18 cellular contexts compared by ENCODE assay signal in the genomic region with DNA sequence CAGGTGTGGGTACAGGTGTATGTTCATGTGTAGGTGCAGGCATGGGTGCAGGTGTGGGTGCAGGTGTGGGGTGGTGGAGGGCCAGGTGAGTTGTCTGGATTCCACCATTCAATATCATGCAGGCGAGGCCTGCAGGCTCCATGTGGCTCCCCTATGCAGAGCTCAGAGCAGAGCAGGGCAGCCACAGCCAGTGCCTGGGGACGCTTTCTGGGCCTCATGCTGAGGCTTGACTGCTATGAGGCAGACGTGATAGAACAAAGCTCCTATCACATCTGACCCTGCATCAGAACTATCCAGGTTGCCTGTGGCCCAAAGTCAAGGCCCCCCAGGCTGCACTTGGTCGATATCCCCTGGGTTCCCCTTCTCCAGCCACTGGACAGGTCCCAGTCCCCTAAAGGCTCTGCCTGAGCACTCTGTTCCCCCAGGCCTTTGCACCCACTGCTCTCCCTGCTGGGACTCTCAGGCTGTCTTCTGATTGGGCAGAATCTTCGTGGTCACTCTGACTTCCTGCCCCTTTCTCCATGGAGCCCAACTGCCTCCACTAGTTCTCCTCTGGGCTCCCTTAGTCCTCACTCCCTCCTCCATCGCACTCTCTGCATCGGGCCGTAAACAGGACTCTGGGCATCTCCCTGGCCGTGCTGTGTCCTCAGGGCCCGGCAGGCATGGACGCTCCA.
"Had no signal": no experiment of that assay in that cellular context is flagged by ENCODE, and none has a peak within 500 bp of the region (broad histone marks: within the 10 kb centered on the region; RNA-seq: fewer than 3 reads in every experiment).

No MANE protein-coding gene starts in this region.

- H3K27me3 ChIP-seq: ascending aorta, foreskin keratinocyte, heart right ventricle, sigmoid colon, upper lobe of right lung had no signal

- H3K36me3 Mint-ChIP-seq: natural killer cell treated with Interleukin-12 subunit alpha and Interleukin-12 subunit beta and Interleukin-15 and Interleukin-18, amount 100 ng/mL, for 72 hours had no signal

- H3K27ac ChIP-seq: ascending aorta, foreskin keratinocyte, heart right ventricle, left ventricle myocardium inferior, sigmoid colon, upper lobe of right lung had no signal

- H3K27me3 Mint-ChIP-seq: activated CD8-positive, alpha-beta T cell treated with anti-CD3 and anti-CD28 coated beads for 36 hours; activated naive CD8-positive, alpha-beta T cell treated with anti-CD3 and anti-CD28 coated beads, Interleukin-2, amount 50 U/mL, for 24 hours; natural killer cell treated with Interleukin-12 subunit alpha and Interleukin-12 subunit beta and Interleukin-15 and Interleukin-18, amount 100 ng/mL, for 72 hours had no signal

- H3K9me3 Mint-ChIP-seq: activated CD8-positive, alpha-beta T cell treated with anti-CD3 and anti-CD28 coated beads for 36 hours; activated naive CD8-positive, alpha-beta T cell treated with anti-CD3 and anti-CD28 coated beads, Interleukin-2, amount 50 U/mL, for 24 hours; natural killer cell treated with Interleukin-12 subunit alpha and Interleukin-12 subunit beta and Interleukin-15 and Interleukin-18, amount 100 ng/mL, for 72 hours had no signal

- H3K27ac Mint-ChIP-seq: activated CD8-positive, alpha-beta T cell treated with anti-CD3 and anti-CD28 coated beads for 36 hours; activated naive CD8-positive, alpha-beta T cell treated with anti-CD3 and anti-CD28 coated beads, Interleukin-2, amount 50 U/mL, for 24 hours; natural killer cell treated with Interleukin-12 subunit alpha and Interleukin-12 subunit beta and Interleukin-15 and Interleukin-18, amount 100 ng/mL, for 72 hours had no signal

- H3K4me3 ChIP-seq: ascending aorta, heart right ventricle, left ventricle myocardium inferior, sigmoid colon, upper lobe of right lung had no signal

- H3K36me3 ChIP-seq: left ventricle myocardium inferior had no signal

- H3K9me3 ChIP-seq: ascending aorta, heart right ventricle, left ventricle myocardium inferior, sigmoid colon, upper lobe of right lung had no signal

- H3K4me3 Mint-ChIP-seq: activated CD8-positive, alpha-beta T cell treated with anti-CD3 and anti-CD28 coated beads for 36 hours; activated naive CD8-positive, alpha-beta T cell treated with anti-CD3 and anti-CD28 coated beads, Interleukin-2, amount 50 U/mL, for 24 hours; natural killer cell treated with Interleukin-12 subunit alpha and Interleukin-12 subunit beta and Interleukin-15 and Interleukin-18, amount 100 ng/mL, for 72 hours had no signal

- ATAC-seq: activated CD8-positive, alpha-beta T cell treated with anti-CD3 and anti-CD28 coated beads for 36 hours; activated naive CD8-positive, alpha-beta T cell treated with anti-CD3 and anti-CD28 coated beads, Interleukin-2, amount 50 U/mL, for 24 hours; foreskin keratinocyte; heart right ventricle; natural killer cell treated with Interleukin-12 subunit alpha and Interleukin-12 subunit beta and Interleukin-15 and Interleukin-18, amount 100 ng/mL, for 72 hours; upper lobe of right lung had no signal

- H3K4me1 ChIP-seq: upper lobe of right lung had no signal

- H3K4me1 Mint-ChIP-seq: activated naive CD8-positive, alpha-beta T cell treated with anti-CD3 and anti-CD28 coated beads, Interleukin-2, amount 50 U/mL, for 24 hours had no signal

- DNase-seq: activated CD4-positive, alpha-beta T cell treated with anti-CD3 and anti-CD28 coated beads for 1 hour; activated CD8-positive, alpha-beta memory T cell treated with anti-CD3 and anti-CD28 coated beads, Interleukin-2, amount 50 U/mL, for 48 hours; activated CD8-positive, alpha-beta T cell treated with anti-CD3 and anti-CD28 coated beads for 36 hours; activated naive CD4-positive, alpha-beta T cell treated with Interleukin-2 at 50 U/mL for 16 hours; activated naive CD8-positive, alpha-beta T cell treated with anti-CD3 and anti-CD28 coated beads, Interleukin-2, amount 50 U/mL, for 24 hours; effector CD4-positive, alpha-beta T cell; heart right ventricle; left ventricle myocardium inferior; mesenchymal stem cell; sigmoid colon; stimulated activated naive CD4-positive, alpha-beta T cell treated with Interleukin-2 at 50 U/mL for 16 hours; T-helper 2 cell; upper lobe of right lung had no signal

- FAIRE-seq: endothelial cell of umbilical vein, keratinocyte had no signal
